In the genomic region with DNA sequence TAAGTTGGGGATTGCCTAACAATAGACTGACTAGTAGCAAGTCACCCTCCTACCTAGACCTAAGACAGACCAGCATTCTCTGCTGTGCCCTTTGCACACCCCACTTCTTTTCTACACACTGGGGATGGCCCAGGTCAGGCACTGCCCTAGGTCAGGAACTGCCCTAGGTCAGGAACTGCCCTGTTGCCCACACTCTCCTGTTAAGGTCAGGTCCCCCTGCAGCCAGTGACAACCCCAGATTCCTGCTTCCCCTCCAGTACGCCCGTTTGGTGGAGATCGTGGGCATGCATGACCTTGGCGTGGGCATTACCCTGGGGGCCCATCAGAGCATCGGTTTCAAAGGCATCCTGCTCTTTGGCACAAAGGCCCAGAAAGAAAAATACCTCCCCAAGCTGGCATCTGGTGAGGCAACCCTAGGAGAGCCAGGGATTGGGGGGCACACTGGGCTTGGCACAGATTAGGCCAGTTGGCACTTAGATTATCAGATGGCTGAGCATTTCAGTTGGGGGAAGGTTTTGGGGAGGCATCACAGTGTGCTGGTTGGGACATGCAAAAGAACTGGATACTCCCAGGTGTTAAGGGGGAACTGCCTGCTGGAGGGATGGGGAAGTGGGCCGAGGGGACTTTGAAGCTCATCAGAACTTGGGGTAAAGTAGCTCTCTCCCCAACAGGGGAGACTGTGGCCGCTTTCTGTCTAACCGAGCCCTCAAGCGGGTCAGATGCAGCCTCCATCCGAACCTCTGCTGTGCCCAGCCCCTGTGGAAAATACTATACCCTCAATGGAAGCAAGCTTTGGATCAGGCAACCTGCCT, we compare ENCODE assay signal across 7 cellular contexts. TPM values are rescaled to one million over a fixed set of nuclear protein-coding genes. Genes with fewer than 3 reads are reported as not detected.
DNase-seq lines count a peak whose midpoint lies in the region; ATAC-seq, FAIRE-seq and TF ChIP-seq lines count a peak whose summit lies in the region.
"Had no signal": no experiment of that assay in that cellular context is flagged by ENCODE, and none has a peak within 500 bp of the region (broad histone marks: within the 10 kb centered on the region; RNA-seq: fewer than 3 reads in every experiment).

No MANE protein-coding gene starts in this region.

- H3K4me3 ChIP-seq in AG04450 (ENCODE audit: low read depth, low read length) (peak overlapping the region; percentile 86), WERI-Rb-1 (ENCODE audit: low read depth, low read length) (no peak overlapping the region), kidney (ENCODE audit: low read length in 2 of 2) (peak overlapping the region; percentile 74 to 91), left lung (peak overlapping the region in 1 of 2 donors; percentile 65)

- H3K9me3 ChIP-seq in AG04450 (ENCODE audit: control insufficient read depth, insufficient read depth, low read length) (no peaks in the 10 kb centered on the region; the same call in 1 of the 2 replicates), WERI-Rb-1 (ENCODE audit: severe bottlenecking) (no peaks in the 10 kb centered on the region), kidney (ENCODE audit: control insufficient read depth in 1 of 2, low read length in 2 of 2) (no peaks in the 10 kb centered on the region), left lung (no peaks in the 10 kb centered on the region)

- intact Hi-C loops in kidney (cut with DNase I), result no loop called here
- intact Hi-C loops in posterior vena cava (cut with DNase I), result no loop called here
- intact Hi-C loops in left lung (cut with DNase I), result no loop called here

- no peak for FAIRE-seq in kidney (lab: Jason Lieb, UNC)
- FAIRE-seq: islet of Langerhans had no signal

- ATAC-seq in left lung, result no peak

- H3K4me1 ChIP-seq in kidney (ENCODE audit: control insufficient read depth in 1 of 2, insufficient read depth in 1 of 2, low read depth in 1 of 2, low read length in 2 of 2) (peaks cover 34 to 42% of the 10 kb centered on the region in 2 donors), left lung (peaks cover 16 to 44% of the 10 kb centered on the region in 2 donors)

- H3K36me3 ChIP-seq in WERI-Rb-1, result peaks cover 59% of the 10 kb centered on the region
- peaks cover 30 to 38% of the 10 kb centered on the region in 2 donors for H3K36me3 ChIP-seq in kidney (ENCODE audit: control insufficient read depth in 1 of 2, insufficient read depth in 2 of 2, low read length in 2 of 2)
- peaks cover 0 to 58% of the 10 kb centered on the region in 2 donors for H3K36me3 ChIP-seq in left lung

- TF ChIP-seq CTCF in AG04450 (IDR thresholded peaks at IDR 0.05; ENCODE audit: low read depth, low read length) (no peak), WERI-Rb-1 (IDR thresholded peaks at IDR 0.05; ENCODE audit: low read depth, low read length) (no peak), kidney (IDR thresholded peaks at IDR 0.05; ENCODE audit: borderline replicate concordance, extremely low read depth, insufficient read depth) (no peak), left lung (IDR thresholded peaks at IDR 0.05) (no peak)

- CTCF ChIA-PET in AG04450 (lab: Charles Lee), result interaction anchor here (0.9 to 2.0 kb wide), 4 partner anchors 11 to 75 kb away, joined by 3 to 9 read pairs (median 4); no protein-coding TSS in a partner anchor

- peak overlapping the region; percentile 11 for H3K27ac ChIP-seq in AG04450 (ENCODE audit: low read depth, low read length)
- peak overlapping the region; percentile 94; the same call in 1 of the 2 replicates for H3K27ac ChIP-seq in WERI-Rb-1
- peak overlapping the region; percentile 100 for H3K27ac ChIP-seq in kidney (ENCODE audit: low read depth in 2 of 2, low read length in 2 of 2)
- peak overlapping the region in 1 of 2 donors; percentile 88 for H3K27ac ChIP-seq in left lung

- H3K27me3 ChIP-seq in AG04450 (ENCODE audit: control insufficient read depth, insufficient read depth, low read length) (no peaks in the 10 kb centered on the region), WERI-Rb-1 (ENCODE audit: insufficient read depth, low read depth, severe bottlenecking) (no peaks in the 10 kb centered on the region), left lung (no peaks in the 10 kb centered on the region)

- POLR2A ChIA-PET in AG04450 (lab: Yijun Ruan, JAX), result interaction anchor here (1.9 to 4.2 kb wide), 5 partner anchors 12 to 75 kb away, joined by 8 to 42 read pairs (median 10); a partner anchor contains a TSS

- DNase-seq in AG04450 (ENCODE audit: low read depth, low spot score) (no peak), WERI-Rb-1 (no peak), kidney (peak; percentile 71), posterior vena cava (ENCODE audit: low spot score) (no peak), left lung (no peak), D341Med (ENCODE audit: low spot score) (no peak)

- H3K9ac ChIP-seq in kidney (ENCODE audit: low read length in 2 of 2), result peak overlapping the region; percentile 54 to 99

RNA-seq across cellular contexts. Expression of a gene that starts 1.7 kb away (rescaled TPM):
- 217 and 262 TPM in 2 replicates for polyA plus RNA-seq in AG04450 (2011; rRNA removed)
- polyA minus RNA-seq in AG04450 (2011; rRNA and poly(A)+ RNA removed), result 169 and 241 TPM in 2 replicates
- 689 TPM for total RNA-seq in kidney
- polyA plus RNA-seq in kidney (ENCODE audit: insufficient read depth, low read depth, low replicate concordance), result 1,202 TPM
- 100 to 1,000 TPM; 444 to 567 TPM for total RNA-seq in posterior vena cava
- 100 to 1,000 TPM; 610 to 654 TPM for total RNA-seq in left lung

RNA-seq across cellular contexts. Expression of a gene that starts 1.9 kb away (rescaled TPM):
- polyA plus RNA-seq in AG04450 (2011; rRNA removed) (10.2 and 11.6 TPM in 2 replicates), kidney (ENCODE audit: insufficient read depth, low read depth, low replicate concordance) (6.6 TPM)
- 15.2 and 19.5 TPM in 2 replicates for polyA minus RNA-seq in AG04450 (2011; rRNA and poly(A)+ RNA removed)
- total RNA-seq in kidney (18.9 TPM), posterior vena cava (10 to 100 TPM; 20.8 to 21.2 TPM), left lung (10 to 100 TPM; 25.9 to 33.8 TPM)

RNA-seq across cellular contexts. Expression of a gene that starts 12.8 kb away (rescaled TPM):
- polyA plus RNA-seq in AG04450 (2011; rRNA removed), result 5.1 and 8.2 TPM in 2 replicates
- polyA minus RNA-seq in AG04450 (2011; rRNA and poly(A)+ RNA removed), result 23.9 and 29.6 TPM in 2 replicates
- 35.8 TPM for total RNA-seq in kidney
- 18.0 TPM for polyA plus RNA-seq in kidney (ENCODE audit: insufficient read depth, low read depth, low replicate concordance)
- 10 to 100 TPM; 21.9 to 26.7 TPM for total RNA-seq in posterior vena cava
- 10 to 100 TPM; 36.9 to 46.3 TPM for total RNA-seq in left lung

RNA-seq across cellular contexts. Expression of a gene that starts 17.8 kb away (rescaled TPM):
- polyA plus RNA-seq in AG04450 (2011; rRNA removed), result 56.3 and 58.7 TPM in 2 replicates
- 58.1 and 72.8 TPM in 2 replicates for polyA minus RNA-seq in AG04450 (2011; rRNA and poly(A)+ RNA removed)
- total RNA-seq in kidney, result 28.1 TPM
- 48.5 TPM for polyA plus RNA-seq in kidney (ENCODE audit: insufficient read depth, low read depth, low replicate concordance)
- 10 to 100 TPM; 20.4 to 27.5 TPM for total RNA-seq in posterior vena cava
- total RNA-seq in left lung, result 10 to 100 TPM; 31.1 to 45.4 TPM

RNA-seq across cellular contexts. Expression of a gene that starts 20.8 kb away (rescaled TPM):
- polyA plus RNA-seq in AG04450 (2011; rRNA removed) (929 and 984 TPM in 2 replicates), kidney (ENCODE audit: insufficient read depth, low read depth, low replicate concordance) (1,483 TPM)
- polyA minus RNA-seq in AG04450 (2011; rRNA and poly(A)+ RNA removed), result 405 and 431 TPM in 2 replicates
- total RNA-seq in kidney (477 TPM), posterior vena cava (100 to 1,000 TPM; 341 to 405 TPM), left lung (100 to 1,000 TPM; 545 to 559 TPM)
